ENCODE assay signal across 10 cellular contexts in genomic region chr1:34165422-34165921, GRCh38. TPM values are rescaled to one million over a fixed set of nuclear protein-coding genes. Genes with fewer than 3 reads are reported as not detected.
DNase-seq lines count a peak whose midpoint lies in the region; ATAC-seq and TF ChIP-seq lines count a peak whose summit lies in the region.
"Had no signal": no experiment of that assay in that cellular context is flagged by ENCODE, and none has a peak within 500 bp of the region (broad histone marks: within the 10 kb centered on the region; RNA-seq: fewer than 3 reads in every experiment).

No MANE protein-coding gene starts in this region.

- no peak overlapping the region for H3K18ac ChIP-seq in H9 (ENCODE audit: insufficient read length, low read depth, low read length)

- CTCF ChIA-PET in AG04449 (lab: Yijun Ruan, JAX), result interaction anchor here (1.0 to 4.7 kb wide), 7 partner anchors 12 to 532 kb away, joined by 3 to 114 read pairs (median 4); no protein-coding TSS in a partner anchor

- H3K27ac Mint-ChIP-seq in H9, result peak overlapping the region in 1 of 3 experiments; percentile 93; a peak in 3 of 7 replicates
- H3K27ac Mint-ChIP-seq in nephron, result no peak overlapping the region
- no peak overlapping the region for H3K27ac Mint-ChIP-seq in stimulated activated effector memory CD8-positive, alpha-beta T cell treated with anti-CD3 and anti-CD28 coated beads, Interleukin-12 subunit alpha, Interleukin-12 subunit beta, amount 100 ng/mL, for 72 hours

- no peak for DNase-seq in AG04449 (ENCODE audit: low read depth, low spot score)
- DNase-seq in H9, result peak; percentile 51
- DNase-seq in coronary artery (ENCODE audit: low spot score), result no peak
- no peak for DNase-seq in stimulated activated effector memory CD8-positive, alpha-beta T cell treated with anti-CD3 and anti-CD28 coated beads, Interleukin-12 subunit alpha, Interleukin-12 subunit beta, amount 100 ng/mL, for 72 hours (ENCODE audit: low spot score in 2 of 2)
- no peak for DNase-seq in activated CD4-positive, alpha-beta T cell treated with anti-CD3 and anti-CD28 coated beads, Interleukin-2, amount 50 U/mL, for 1 hour
- no peak for DNase-seq in retina
- DNase-seq: activated CD4-positive, CD25-positive, alpha-beta regulatory T cell treated with anti-CD3 and anti-CD28 coated beads, Interleukin-2, amount 50 U/mL, for 72 hours had no signal

- no peak overlapping the region for H2BK15ac ChIP-seq in H9 (ENCODE audit: low read depth, low read length)

- H3K56ac ChIP-seq in H9 (ENCODE audit: insufficient read length, low read depth, low read length), result no peak overlapping the region

- no peaks in the 10 kb centered on the region for H3K9me3 ChIP-seq in H9 (ENCODE audit: control insufficient read depth, low read depth, low read length)

- no peak overlapping the region for H3T11ph ChIP-seq in H9 (ENCODE audit: low read length)

- H4K8ac ChIP-seq in H9 (replicated peaks; ENCODE audit: insufficient read length, low read depth, low read length), result no peak overlapping the region

- H3K4me1 Mint-ChIP-seq in H9 (peaks cover 35 to 42% of the 10 kb centered on the region in 2 experiments), nephron (peaks cover 15% of the 10 kb centered on the region)
- peaks cover 12% of the 10 kb centered on the region for H3K4me1 Mint-ChIP-seq in stimulated activated effector memory CD8-positive, alpha-beta T cell treated with anti-CD3 and anti-CD28 coated beads, Interleukin-12 subunit alpha, Interleukin-12 subunit beta, amount 100 ng/mL, for 72 hours

- no peak overlapping the region for H3K9ac ChIP-seq in H9 (ENCODE audit: extremely low read depth, insufficient read length, low read length)

- H3K27me3 Mint-ChIP-seq in H9 (ENCODE audit: low read depth) (peaks cover 47% of the 10 kb centered on the region), nephron (ENCODE audit: low read depth) (peaks cover 94% of the 10 kb centered on the region)

- TF ChIP-seq CTCF in AG04449 (IDR thresholded peaks at IDR 0.05; ENCODE audit: insufficient read depth, low read length, missing control alignments) (no peak), H9 (conservative IDR thresholded peaks at IDR 0.05) (no peak), coronary artery (IDR thresholded peaks at IDR 0.05) (no peak), nephron (IDR thresholded peaks at IDR 0.05; ENCODE audit: unreplicated experiment in 3 of 3) (no peak)

- H3K36me3 Mint-ChIP-seq in H9 (ENCODE audit: insufficient read depth in 1 of 3, low read depth in 3 of 3) (peaks cover 5 to 9% (median 6%) of the 10 kb centered on the region in 3 experiments; a peak in 5 of 7 replicates), nephron (ENCODE audit: low read depth) (no peaks in the 10 kb centered on the region)
- H3K36me3 Mint-ChIP-seq in stimulated activated effector memory CD8-positive, alpha-beta T cell treated with anti-CD3 and anti-CD28 coated beads, Interleukin-12 subunit alpha, Interleukin-12 subunit beta, amount 100 ng/mL, for 72 hours, result no peaks in the 10 kb centered on the region

- H4K20me1 ChIP-seq in H9 (ENCODE audit: control insufficient read depth, insufficient read depth, insufficient read length), result no peaks in the 10 kb centered on the region

- no peak overlapping the region for H2BK12ac ChIP-seq in H9 (ENCODE audit: insufficient read length, low read depth, low read length)

- H3K14ac ChIP-seq in H9 (ENCODE audit: insufficient read depth, low read length), result no peak overlapping the region

- H3K27me3 ChIP-seq in H9 (ENCODE audit: insufficient read depth, low read length), result no peaks in the 10 kb centered on the region

- H4K5ac ChIP-seq in H9 (ENCODE audit: insufficient read length, low read depth, low read length), result no peak overlapping the region

- H3K4ac ChIP-seq in H9 (ENCODE audit: low read depth, low read length), result no peak overlapping the region

- H2BK120ac ChIP-seq in H9 (ENCODE audit: low read depth, low read length, poor library complexity, severe bottlenecking), result no peak overlapping the region

- no CpG with 5 or more reads among the region's 13 CpGs for WGBS in H9 (ENCODE audit: extremely low coverage, insufficient read length, low lambda C conversion rate)

- H3K27ac ChIP-seq in H9 (ENCODE audit: insufficient read length, low read depth, low read length) (no peak overlapping the region), coronary artery (no peak overlapping the region)

- peaks cover 43% of the 10 kb centered on the region for H3K23me2 ChIP-seq in H9 (ENCODE audit: insufficient read length, low read depth, low read length, poor library complexity, severe bottlenecking)

- H2BK5ac ChIP-seq in H9 (ENCODE audit: insufficient read length, low read length), result no peak overlapping the region

- H3K4me1 ChIP-seq in H9 (ENCODE audit: insufficient read depth, low read length), result peaks cover 8% of the 10 kb centered on the region; the same call in 1 of the 2 replicates

- H3K79me2 ChIP-seq in H9 (ENCODE audit: insufficient read depth, low read length), result peaks cover 2% of the 10 kb centered on the region; the same call in 1 of the 2 replicates

- H3K4me2 ChIP-seq in H9 (ENCODE audit: insufficient read depth, insufficient read length, low read length), result peak overlapping the region; percentile 99

- no peak overlapping the region for H3K23ac ChIP-seq in H9 (ENCODE audit: insufficient read length, low read depth, low read length)

- H3K9me3 Mint-ChIP-seq in H9 (peaks cover 0 to 2% of the 10 kb centered on the region in 2 experiments; a peak in 1 of 5 replicates), nephron (no peaks in the 10 kb centered on the region)
- H3K9me3 Mint-ChIP-seq in stimulated activated effector memory CD8-positive, alpha-beta T cell treated with anti-CD3 and anti-CD28 coated beads, Interleukin-12 subunit alpha, Interleukin-12 subunit beta, amount 100 ng/mL, for 72 hours, result no peaks in the 10 kb centered on the region

- POLR2A ChIA-PET in AG04449 (lab: Yijun Ruan, JAX), result interaction anchor here (0.9 kb wide), 1 partner anchor 505 kb away, joined by 3 read pairs; no protein-coding TSS in a partner anchor

- no peak for ATAC-seq in stimulated activated effector memory CD8-positive, alpha-beta T cell treated with anti-CD3 and anti-CD28 coated beads, Interleukin-12 subunit alpha, Interleukin-12 subunit beta, amount 100 ng/mL, for 72 hours
- no peak for ATAC-seq in GM21526 (IDR thresholded peaks at IDR 0.05; ENCODE audit: low FRiP score, unreplicated experiment)

- H2BK20ac ChIP-seq in H9 (ENCODE audit: low read depth, low read length, poor library complexity, severe bottlenecking), result no peak overlapping the region

- H3K4me3 ChIP-seq in AG04449 (ENCODE audit: low read depth, low read length) (peak overlapping the region; percentile 75), coronary artery (peak overlapping the region; percentile 71)
- H3K4me3 ChIP-seq: lung had no signal

- no peak overlapping the region for H4K91ac ChIP-seq in H9 (ENCODE audit: insufficient read length, low read depth, low read length)

- peak overlapping the region; percentile 63 to 92 for H3K4me3 Mint-ChIP-seq in H9
- H3K4me3 Mint-ChIP-seq in nephron, result peak overlapping the region; percentile 80 to 86 (median 85)
- H3K4me3 Mint-ChIP-seq in stimulated activated effector memory CD8-positive, alpha-beta T cell treated with anti-CD3 and anti-CD28 coated beads, Interleukin-12 subunit alpha, Interleukin-12 subunit beta, amount 100 ng/mL, for 72 hours, result no peak overlapping the region

- H3K79me1 ChIP-seq in H9 (ENCODE audit: insufficient read depth, low read depth, low read length, poor library complexity, severe bottlenecking), result no peaks in the 10 kb centered on the region

- H2AK5ac ChIP-seq in H9 (ENCODE audit: insufficient read length, low read length), result no peak overlapping the region

- H2AFZ ChIP-seq in H9 (ENCODE audit: low read length), result no peak overlapping the region

RNA-seq across cellular contexts. Expression of gene CSMD2, which starts 0.4 kb away (rescaled TPM):
- 5.2 and 6.4 TPM in 2 replicates for total RNA-seq in H9 (2021)

RNA-seq across cellular contexts. Expression of gene C1orf94, which starts 11.2 kb away (rescaled TPM):
- 0.98 and 1.9 TPM in 2 replicates for total RNA-seq in H9 (2021)
- total RNA-seq: lung had no signal
